17 cellular contexts compared by ENCODE assay signal in the genomic region with DNA sequence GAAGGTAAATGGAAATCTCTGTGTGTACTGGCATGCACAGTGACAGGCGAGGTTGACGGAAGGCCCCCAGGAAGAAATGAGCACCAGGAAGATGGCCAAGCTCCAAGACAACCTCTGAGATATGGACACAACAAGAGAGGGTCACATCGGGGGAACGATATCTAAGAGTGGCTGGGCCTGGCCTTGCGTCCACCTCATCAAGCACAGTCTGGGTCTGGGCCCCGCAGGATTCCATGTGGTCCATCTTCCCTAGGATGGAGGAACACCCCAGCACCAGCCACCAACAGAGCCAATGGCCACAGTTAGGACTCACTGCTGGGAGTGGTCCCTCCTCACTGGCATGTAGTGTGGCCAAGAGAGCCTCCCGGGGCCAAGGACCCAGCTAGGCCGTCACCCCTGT.
"Had no signal": no experiment of that assay in that cellular context is flagged by ENCODE, and none has a peak within 500 bp of the region (broad histone marks: within the 10 kb centered on the region; RNA-seq: fewer than 3 reads in every experiment).

No MANE protein-coding gene starts in this region.

- H3K36me3 ChIP-seq: left ventricle myocardium inferior, neutrophil, right atrium auricular region, stomach, thyroid gland, transverse colon, upper lobe of right lung had no signal

- H3K27me3 ChIP-seq: neutrophil, right atrium auricular region, stomach, testis, thyroid gland, transverse colon, upper lobe of right lung had no signal

- H3K9ac ChIP-seq: parathyroid adenoma had no signal

- H3K79me2 ChIP-seq: parathyroid adenoma had no signal

- H2AFZ ChIP-seq: parathyroid adenoma had no signal

- H3K27ac ChIP-seq: left ventricle myocardium inferior, neutrophil, parathyroid adenoma, right atrium auricular region, skin epidermis, stomach, testis, thyroid gland, transverse colon, upper lobe of right lung had no signal

- H3K4me1 ChIP-seq: left ventricle myocardium inferior, parathyroid adenoma, testis, transverse colon, upper lobe of right lung had no signal

- H3K4me3 ChIP-seq: left ventricle myocardium inferior, mucosa of descending colon, right atrium auricular region, skin epidermis, stomach, testis, thyroid gland, transverse colon, upper lobe of right lung had no signal

- ATAC-seq: naive thymus-derived CD8-positive, alpha-beta T cell; stimulated activated naive CD8-positive, alpha-beta T cell treated with anti-CD3 and anti-CD28 coated beads, Interleukin-15, Interleukin-2, amounts not matched to agents 100 U/mL and 50 U/mL, for 24 hours; upper lobe of right lung had no signal

- DNase-seq: left ventricle myocardium inferior; stimulated activated CD4-positive, alpha-beta T cell treated with anti-CD3 and anti-CD28 coated beads, Interleukin-12 subunit alpha, Interleukin-12 subunit beta, amount 100 ng/mL, for 4 hours; stimulated activated CD4-positive, alpha-beta T cell treated with anti-CD3 and anti-CD28 coated beads, Interleukin-15, amount 100 ng/mL, for 24 hours; stimulated activated CD4-positive, alpha-beta T cell treated with anti-CD3 and anti-CD28 coated beads, Interleukin-2, amount 100 ng/mL, for 24 hours; stimulated activated CD4-positive, alpha-beta T cell treated with anti-CD3 and anti-CD28 coated beads, Interleukin-4, amount 100 ng/mL, for 1 hour; stimulated activated naive CD8-positive, alpha-beta T cell treated with anti-CD3 and anti-CD28 coated beads, Interleukin-15, Interleukin-2, amounts not matched to agents 100 U/mL and 50 U/mL, for 24 hours; testis; upper lobe of right lung had no signal

- H3K9me3 ChIP-seq: left ventricle myocardium inferior, mucosa of descending colon, neutrophil, right atrium auricular region, testis, thyroid gland, transverse colon, upper lobe of right lung had no signal
